In genomic region chr2:164869420-164869772, GRCh38 we compare ENCODE assay signal across 1 cellular context.
TF ChIP-seq lines count a peak whose summit lies in the region.

No MANE protein-coding gene starts in this region.

TF ChIP-seq in WTC11, 78 proteins besides CTCF, POLR2A, EP300 and RAD21 (continued from another document):
- TF ChIP-seq, protein P1, sequence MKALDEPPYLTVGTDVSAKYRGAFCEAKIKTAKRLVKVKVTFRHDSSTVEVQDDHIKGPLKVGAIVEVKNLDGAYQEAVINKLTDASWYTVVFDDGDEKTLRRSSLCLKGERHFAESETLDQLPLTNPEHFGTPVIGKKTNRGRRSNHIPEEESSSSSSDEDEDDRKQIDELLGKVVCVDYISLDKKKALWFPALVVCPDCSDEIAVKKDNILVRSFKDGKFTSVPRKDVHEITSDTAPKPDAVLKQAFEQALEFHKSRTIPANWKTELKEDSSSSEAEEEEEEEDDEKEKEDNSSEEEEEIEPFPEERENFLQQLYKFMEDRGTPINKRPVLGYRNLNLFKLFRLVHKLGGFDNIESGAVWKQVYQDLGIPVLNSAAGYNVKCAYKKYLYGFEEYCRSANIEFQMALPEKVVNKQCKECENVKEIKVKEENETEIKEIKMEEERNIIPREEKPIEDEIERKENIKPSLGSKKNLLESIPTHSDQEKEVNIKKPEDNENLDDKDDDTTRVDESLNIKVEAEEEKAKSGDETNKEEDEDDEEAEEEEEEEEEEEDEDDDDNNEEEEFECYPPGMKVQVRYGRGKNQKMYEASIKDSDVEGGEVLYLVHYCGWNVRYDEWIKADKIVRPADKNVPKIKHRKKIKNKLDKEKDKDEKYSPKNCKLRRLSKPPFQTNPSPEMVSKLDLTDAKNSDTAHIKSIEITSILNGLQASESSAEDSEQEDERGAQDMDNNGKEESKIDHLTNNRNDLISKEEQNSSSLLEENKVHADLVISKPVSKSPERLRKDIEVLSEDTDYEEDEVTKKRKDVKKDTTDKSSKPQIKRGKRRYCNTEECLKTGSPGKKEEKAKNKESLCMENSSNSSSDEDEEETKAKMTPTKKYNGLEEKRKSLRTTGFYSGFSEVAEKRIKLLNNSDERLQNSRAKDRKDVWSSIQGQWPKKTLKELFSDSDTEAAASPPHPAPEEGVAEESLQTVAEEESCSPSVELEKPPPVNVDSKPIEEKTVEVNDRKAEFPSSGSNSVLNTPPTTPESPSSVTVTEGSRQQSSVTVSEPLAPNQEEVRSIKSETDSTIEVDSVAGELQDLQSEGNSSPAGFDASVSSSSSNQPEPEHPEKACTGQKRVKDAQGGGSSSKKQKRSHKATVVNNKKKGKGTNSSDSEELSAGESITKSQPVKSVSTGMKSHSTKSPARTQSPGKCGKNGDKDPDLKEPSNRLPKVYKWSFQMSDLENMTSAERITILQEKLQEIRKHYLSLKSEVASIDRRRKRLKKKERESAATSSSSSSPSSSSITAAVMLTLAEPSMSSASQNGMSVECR (CRISPR knock-in tag; IDR thresholded peaks at IDR 0.05; ENCODE audit: borderline replicate concordance) = no peak
- TF ChIP-seq ZNF425 (CRISPR knock-in tag; conservative IDR thresholded peaks at IDR 0.05) (no peak), ZBTB21 (CRISPR knock-in tag; IDR thresholded peaks at IDR 0.05; ENCODE audit: borderline replicate concordance) (no peak), CDX4 (CRISPR knock-in tag; IDR thresholded peaks at IDR 0.05; ENCODE audit: borderline replicate concordance) (no peak)
